20 cellular contexts compared by ENCODE assay signal in the genomic region with DNA sequence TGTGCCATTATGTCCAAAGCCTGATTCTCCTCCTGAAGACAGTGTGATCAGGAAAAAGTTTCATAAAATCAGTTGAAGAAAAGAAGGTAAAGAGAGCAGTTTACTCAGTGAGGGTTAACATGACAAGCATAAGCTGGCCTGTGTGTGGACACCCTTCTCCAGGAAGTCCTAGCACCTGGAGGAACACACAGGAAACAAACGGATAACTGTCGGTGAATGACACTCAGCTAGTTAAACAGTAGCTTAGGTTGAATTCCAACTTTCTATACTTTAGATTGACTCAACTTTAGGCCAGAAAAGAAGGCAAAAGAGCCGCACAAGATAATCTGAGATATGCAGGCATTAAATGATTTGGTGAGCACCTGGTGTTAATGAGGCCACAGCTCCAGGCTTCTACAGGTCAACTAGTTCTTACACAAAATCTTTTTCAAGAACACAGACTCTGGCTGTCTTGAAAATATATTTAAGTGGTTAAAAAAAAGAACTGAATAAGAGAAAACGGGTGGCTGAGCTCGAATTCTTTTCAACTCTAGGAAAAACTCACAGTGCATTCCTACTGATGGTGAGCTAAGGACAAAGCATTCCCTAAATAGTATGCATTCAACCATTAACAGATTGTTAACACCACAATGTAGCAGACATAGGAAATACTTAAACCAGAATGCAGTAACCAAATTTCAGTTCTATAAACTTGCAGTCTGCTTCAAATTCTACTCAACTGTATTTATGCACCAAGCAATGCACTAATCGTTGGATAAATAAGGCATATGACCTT. TPM values are rescaled to one million over a fixed set of nuclear protein-coding genes. Genes with fewer than 3 reads are reported as not detected.
A peak's percentile ranks its signal among the peaks of the same experiment; 100 is the strongest.
DNase-seq lines count a peak whose midpoint lies in the region; ATAC-seq and TF ChIP-seq lines count a peak whose summit lies in the region.
"Had no signal": no experiment of that assay in that cellular context is flagged by ENCODE, and none has a peak within 500 bp of the region (broad histone marks: within the 10 kb centered on the region; RNA-seq: fewer than 3 reads in every experiment).

No MANE protein-coding gene starts in this region.

- ATAC-seq in GM18511 (IDR thresholded peaks at IDR 0.05; ENCODE audit: unreplicated experiment) = no peak
- no peak for ATAC-seq in CD4-positive, alpha-beta T cell (ENCODE audit: poor library complexity)
- ATAC-seq: CD8-positive, alpha-beta T cell had no signal

- no peaks in the 10 kb centered on the region for H3K27me3 Mint-ChIP-seq in activated CD4-positive, alpha-beta memory T cell treated with anti-CD3 and anti-CD28 coated beads, Interleukin-2, amount 10 ng/mL, durations not matched to agents 7 days and 5 days
- no peaks in the 10 kb centered on the region for H3K27me3 Mint-ChIP-seq in CD4-positive, alpha-beta T cell
- H3K27me3 Mint-ChIP-seq: memory B cell had no signal

- CTCF ChIA-PET in activated CD4-positive, alpha-beta memory T cell treated with anti-CD3 and anti-CD28 coated beads, Interleukin-2, amount 10 ng/mL, durations not matched to agents 7 days and 5 days (lab: Charles Lee) = no interaction called here
- CTCF ChIA-PET in CD4-positive, alpha-beta T cell (lab: Charles Lee) = no interaction called here

- no peak overlapping the region for H2AK5ac ChIP-seq in neuronal stem cell (ENCODE audit: low read depth, low read length)

- H2BK15ac ChIP-seq in neuronal stem cell (ENCODE audit: low read length) = no peak overlapping the region

- H3K4me1 ChIP-seq in neuronal stem cell (ENCODE audit: control insufficient read depth in 2 of 2, insufficient read depth in 1 of 2, low read depth in 1 of 2, low read length in 2 of 2) = peaks cover 0 to 3% of the 10 kb centered on the region in 2 donors
- H3K4me1 ChIP-seq: right lobe of liver had no signal

- peak overlapping the region; percentile 68 for H3K27ac ChIP-seq in neuronal stem cell (replicated peaks; ENCODE audit: low read length)
- H3K27ac ChIP-seq in CD4-positive, alpha-beta T cell (ENCODE audit: low read depth, low read length) = no peak overlapping the region
- H3K27ac ChIP-seq: right lobe of liver, RWPE1, vagina had no signal

- no peaks in the 10 kb centered on the region for H3K36me3 Mint-ChIP-seq in activated CD4-positive, alpha-beta memory T cell treated with anti-CD3 and anti-CD28 coated beads, Interleukin-2, amount 10 ng/mL, durations not matched to agents 7 days and 5 days (ENCODE audit: low read depth)
- H3K36me3 Mint-ChIP-seq in CD4-positive, alpha-beta T cell (ENCODE audit: low read depth) = no peaks in the 10 kb centered on the region
- H3K36me3 Mint-ChIP-seq: CD8-positive, alpha-beta T cell; memory B cell had no signal

- DNase-seq in DMS53 treated with DMSO at 0.1 percent for 48 hours (lab: John Stamatoyannopoulos, UW; ENCODE audit: unreplicated experiment) = peak; percentile 66
- DNase-seq in choroid plexus epithelial cell (ENCODE audit: low read depth) = peak; percentile 59
- DNase-seq in iPS-NIHi11 (ENCODE audit: low spot score) = peak; percentile 43
- peak; percentile 48 for DNase-seq in neuronal stem cell (ENCODE audit: low spot score)
- no peak for DNase-seq in activated CD4-positive, alpha-beta memory T cell treated with anti-CD3 and anti-CD28 coated beads, Interleukin-2, amount 10 ng/mL, durations not matched to agents 7 days and 5 days
- no peak for DNase-seq in NCI-H2081 treated with DMSO at 0.1 percent for 48 hours (lab: John Stamatoyannopoulos, UW)
- DNase-seq in CD4-positive, alpha-beta T cell = no peak
- DNase-seq: activated CD4-positive, alpha-beta T cell treated with anti-CD3 and anti-CD28 coated beads, Interleukin-2, amount 50 U/mL, for 4 hours; caudate nucleus; CD8-positive, alpha-beta T cell; effector memory CD4-positive, alpha-beta T cell; NCI-H2227 treated with DMSO at 0.1 percent for 48 hours; nucleus accumbens; right lobe of liver; stimulated activated CD4-positive, alpha-beta T cell treated with anti-CD3 and anti-CD28 coated beads, Interleukin-1b, Interleukin-23, amount 100 ng/mL, for 48 hours had no signal

- H2AFZ ChIP-seq in neuronal stem cell (ENCODE audit: low read length) = no peak overlapping the region

- H3K4me2 ChIP-seq in neuronal stem cell (ENCODE audit: insufficient read depth, low read length, poor library complexity, severe bottlenecking) = no peak overlapping the region

- H3K9me3 Mint-ChIP-seq in activated CD4-positive, alpha-beta memory T cell treated with anti-CD3 and anti-CD28 coated beads, Interleukin-2, amount 10 ng/mL, durations not matched to agents 7 days and 5 days = no peaks in the 10 kb centered on the region
- H3K9me3 Mint-ChIP-seq in CD4-positive, alpha-beta T cell = no peaks in the 10 kb centered on the region
- H3K9me3 Mint-ChIP-seq: CD8-positive, alpha-beta T cell; memory B cell had no signal

- no peak overlapping the region for H2BK5ac ChIP-seq in neuronal stem cell (ENCODE audit: low read length)

- WGBS in neuronal stem cell (ENCODE audit: extremely low coverage in 2 of 2, insufficient read length in 2 of 2, insufficient replicate concordance in 1 of 2), 2 donors = no CpG with 5 or more reads among the region's 6 CpGs

- H2BK120ac ChIP-seq in neuronal stem cell (ENCODE audit: low read depth, low read length) = no peak overlapping the region

- H3K23ac ChIP-seq in neuronal stem cell (ENCODE audit: low read depth, low read length, poor library complexity) = no peak overlapping the region

- no peak overlapping the region for H3K14ac ChIP-seq in neuronal stem cell (ENCODE audit: low read length)

- H3K9me3 ChIP-seq in neuronal stem cell (replicated peaks in 1 of 2; ENCODE audit: control insufficient read depth in 2 of 2, insufficient read depth in 1 of 2, low read depth in 1 of 2, low read length in 2 of 2) = peaks cover 0 to 2% of the 10 kb centered on the region in 2 donors
- no peaks in the 10 kb centered on the region for H3K9me3 ChIP-seq in CD4-positive, alpha-beta T cell (ENCODE audit: control insufficient read depth, low read length)
- H3K9me3 ChIP-seq: right lobe of liver, vagina had no signal

- H3K4me1 Mint-ChIP-seq in activated CD4-positive, alpha-beta memory T cell treated with anti-CD3 and anti-CD28 coated beads, Interleukin-2, amount 10 ng/mL, durations not matched to agents 7 days and 5 days = no peaks in the 10 kb centered on the region
- H3K4me1 Mint-ChIP-seq in CD4-positive, alpha-beta T cell (ENCODE audit: low read depth) = no peaks in the 10 kb centered on the region
- H3K4me1 Mint-ChIP-seq: memory B cell had no signal

- peaks cover 2% of the 10 kb centered on the region for H3K79me1 ChIP-seq in neuronal stem cell (ENCODE audit: low read depth, low read length)

- H4K8ac ChIP-seq in neuronal stem cell (ENCODE audit: low read depth, low read length) = no peak overlapping the region

- H3K9ac ChIP-seq in neuronal stem cell (ENCODE audit: low read depth, low read length, poor library complexity) = no peak overlapping the region

- H3K4me3 Mint-ChIP-seq in activated CD4-positive, alpha-beta memory T cell treated with anti-CD3 and anti-CD28 coated beads, Interleukin-2, amount 10 ng/mL, durations not matched to agents 7 days and 5 days = no peak overlapping the region
- H3K4me3 Mint-ChIP-seq in CD4-positive, alpha-beta T cell = no peak overlapping the region
- H3K4me3 Mint-ChIP-seq: CD8-positive, alpha-beta T cell; memory B cell had no signal

- no peaks in the 10 kb centered on the region for H3K27me3 ChIP-seq in neuronal stem cell (ENCODE audit: control insufficient read depth in 3 of 3, insufficient read depth in 3 of 3, low read depth in 1 of 3, low read length in 3 of 3)
- no peaks in the 10 kb centered on the region for H3K27me3 ChIP-seq in CD4-positive, alpha-beta T cell (ENCODE audit: control insufficient read depth, insufficient read depth, low read length)
- H3K27me3 ChIP-seq: right lobe of liver, vagina had no signal

- H3K27ac Mint-ChIP-seq in activated CD4-positive, alpha-beta memory T cell treated with anti-CD3 and anti-CD28 coated beads, Interleukin-2, amount 10 ng/mL, durations not matched to agents 7 days and 5 days = no peak overlapping the region
- no peak overlapping the region for H3K27ac Mint-ChIP-seq in CD4-positive, alpha-beta T cell
- H3K27ac Mint-ChIP-seq: CD8-positive, alpha-beta T cell; memory B cell had no signal

- intact Hi-C loops in CD4-positive, alpha-beta T cell (cut with DNase I, micrococcal nuclease) = loop anchor here (5.0 kb wide), 1 partner anchor 533 kb away; no protein-coding TSS in a partner anchor

- H3K18ac ChIP-seq in neuronal stem cell (ENCODE audit: low read length) = no peak overlapping the region

- no peaks in the 10 kb centered on the region for H3K36me3 ChIP-seq in neuronal stem cell (replicated peaks in 1 of 2; ENCODE audit: control insufficient read depth in 2 of 2, insufficient read depth in 2 of 2, low read length in 2 of 2)
- H3K36me3 ChIP-seq: right lobe of liver, vagina had no signal

- no peak overlapping the region for H4K91ac ChIP-seq in neuronal stem cell (ENCODE audit: low read depth, low read length, poor library complexity)

- TF ChIP-seq CTCF in choroid plexus epithelial cell (conservative IDR thresholded peaks at IDR 0.05; ENCODE audit: low read depth, low read length) = no peak
- TF ChIP-seq CTCF in CD4-positive, alpha-beta T cell (IDR thresholded peaks at IDR 0.05) = no peak

- POLR2A ChIA-PET in activated CD4-positive, alpha-beta memory T cell treated with anti-CD3 and anti-CD28 coated beads, Interleukin-2, amount 10 ng/mL, durations not matched to agents 7 days and 5 days (lab: Charles Lee) = no interaction called here
- POLR2A ChIA-PET in CD4-positive, alpha-beta T cell (lab: Charles Lee) = no interaction called here

- H3K4me3 ChIP-seq in choroid plexus epithelial cell (ENCODE audit: low read depth, low read length) (no peak overlapping the region), neuronal stem cell (ENCODE audit: low read length in 2 of 2) (no peak overlapping the region)
- H3K4me3 ChIP-seq: right lobe of liver, vagina had no signal

- no peak overlapping the region for H2BK12ac ChIP-seq in neuronal stem cell (ENCODE audit: low read length)

- H3K4ac ChIP-seq in neuronal stem cell (ENCODE audit: low read length) = no peak overlapping the region

RNA-seq across cellular contexts. Expression of gene TSPAN8, which starts 56.9 kb away (rescaled TPM):
- polyA plus RNA-seq in neuronal stem cell (2013, experiment 1 of 2) = not detected
- not detected for polyA plus RNA-seq in neuronal stem cell (2013, experiment 2 of 2)
- not detected for total RNA-seq in activated CD4-positive, alpha-beta memory T cell treated with anti-CD3 and anti-CD28 coated beads, Interleukin-2, amount 10 ng/mL, durations not matched to agents 7 days and 5 days
- total RNA-seq in CD4-positive, alpha-beta T cell = not detected
- total RNA-seq: CD8-positive, alpha-beta T cell; MCF 10A had no signal

Comparison
In these comparisons a context has a peak if more than half of its experiments do, and no peak if none do; other contexts are left out.
1. DNase-seq: peak in DMS53 treated with DMSO at 0.1 percent for 48 hours (single experiment), choroid plexus epithelial cell (single experiment), iPS-NIHi11 (single experiment) and neuronal stem cell (single experiment); none in activated CD4-positive, alpha-beta memory T cell treated with anti-CD3 and anti-CD28 coated beads, Interleukin-2, amount 10 ng/mL, durations not matched to agents 7 days and 5 days (single experiment), NCI-H2081 treated with DMSO at 0.1 percent for 48 hours (single experiment) and CD4-positive, alpha-beta T cell (0 of 10).